Comparison of ENCODE assay signal across 27 cellular contexts in genomic region chr21:19950347-19950746, GRCh38.
"Had no signal": no experiment of that assay in that cellular context is flagged by ENCODE, and none has a peak within 500 bp of the region (broad histone marks: within the 10 kb centered on the region; RNA-seq: fewer than 3 reads in every experiment).

No MANE protein-coding gene starts in this region.

- H3K9ac ChIP-seq: SK-N-SH had no signal

- H2AFZ ChIP-seq: PC-9 had no signal

- H3K4me2 ChIP-seq: PC-9, SK-N-SH had no signal

- DNase-seq: MM.1S, MV-4-11, NCI-H1092, NCI-H1105, NCI-H1417 treated with DMSO at 0.1 percent for 48 hours, NCI-H1436 treated with DMSO at 0.1 percent for 48 hours, NCI-H1694 treated with DMSO at 0.1 percent for 48 hours, NCI-H187 treated with DMSO at 0.1 percent for 48 hours, NCI-H2029, NCI-H2081, NCI-H2171 treated with DMSO at 0.1 percent for 48 hours, NCI-H2227 treated with DMSO at 0.1 percent for 48 hours, NCI-H345, NCI-H446, NCI-H510A treated with DMSO at 0.1 percent for 48 hours, NCI-H524 treated with DMSO at 0.1 percent for 48 hours, NCI-H69, NCI-H748 treated with DMSO at 0.1 percent for 48 hours, NCI-H82, PC-9, Right ventricle myocardium superior, SHP77 treated with DMSO at 0.1 percent for 48 hours, SK-N-SH, SW 1271, T-helper 1 cell had no signal

- ATAC-seq: Panc1 had no signal

- H3K4me1 ChIP-seq: SJSA1 had no signal

- H3K27me3 ChIP-seq: SJSA1 had no signal

- H3K36me3 ChIP-seq: SJSA1 had no signal

- H3K4me3 ChIP-seq: PC-9, SJSA1 had no signal

- H3K27ac ChIP-seq: PC-9, SJSA1 had no signal

- H3K9me3 ChIP-seq: SJSA1, SK-N-SH had no signal
